In genomic region chr17:47266782-47267181, GRCh38 we compare ENCODE assay signal across 19 cellular contexts. TPM values are rescaled to one million over a fixed set of nuclear protein-coding genes. Genes with fewer than 3 reads are reported as not detected.
DNase-seq lines count a peak whose midpoint lies in the region; ATAC-seq and TF ChIP-seq lines count a peak whose summit lies in the region.
"Had no signal": no experiment of that assay in that cellular context is flagged by ENCODE, and none has a peak within 500 bp of the region (broad histone marks: within the 10 kb centered on the region; RNA-seq: fewer than 3 reads in every experiment).

No MANE protein-coding gene starts in this region.

- H3K18ac ChIP-seq in trophoblast cell (ENCODE audit: low read length) = no peak overlapping the region

- no CpG with 5 or more reads among the region's 6 CpGs for WGBS in trophoblast cell (ENCODE audit: extremely low coverage, insufficient coverage, insufficient read length)

- POLR2A ChIA-PET in A673 (lab: Charles Lee; ENCODE audit: low non-redundant PET) = interaction anchor here (0.6 kb wide), 1 partner anchor 309 kb away, joined by 4 read pairs; no protein-coding TSS in a partner anchor

- no peak overlapping the region for H4K91ac ChIP-seq in trophoblast cell (ENCODE audit: low read depth, low read length)

- H2AK5ac ChIP-seq in trophoblast cell (ENCODE audit: low read length) = no peak overlapping the region

- no peak overlapping the region for H2BK12ac ChIP-seq in trophoblast cell (ENCODE audit: low read length)

- no peak overlapping the region for H4K8ac ChIP-seq in trophoblast cell (ENCODE audit: low read depth, low read length)

- H3K4me3 ChIP-seq in ACC112 (ENCODE audit: low read depth, low read length) (no peak overlapping the region), RWPE2 (ENCODE audit: severe bottlenecking) (no peak overlapping the region), trophoblast cell (ENCODE audit: low read depth, low read length) (no peak overlapping the region), A673 (ENCODE audit: low read depth, low read length, poor library complexity, severe bottlenecking) (no peak overlapping the region)
- H3K4me3 ChIP-seq: pancreas, testis had no signal

- no peak overlapping the region for H2BK120ac ChIP-seq in trophoblast cell (ENCODE audit: insufficient read depth, low read length, poor library complexity)

- in situ Hi-C loops in G401 (cut with HindIII; ENCODE audit: low sequenced_read_pairs) = no loop called here

- no peak overlapping the region for H3K14ac ChIP-seq in trophoblast cell (ENCODE audit: low read length)

- TF ChIP-seq CTCF in RWPE2 (IDR thresholded peaks at IDR 0.05; ENCODE audit: poor library complexity, severe bottlenecking) = no peak
- TF ChIP-seq CTCF in A673 (conservative IDR thresholded peaks at IDR 0.05; ENCODE audit: low read depth, low read length) = no peak

- no peak for DNase-seq in RWPE2 (ENCODE audit: low spot score)
- DNase-seq in fibroblast of peridontal ligament (ENCODE audit: extremely low read depth) = peak; percentile 24
- DNase-seq in trophoblast cell = no peak
- DNase-seq in DMS 273 treated with DMSO at 0.1 percent for 48 hours (lab: John Stamatoyannopoulos, UW) = no peak
- DNase-seq in G401 (ENCODE audit: low spot score) = no peak
- DNase-seq in A673 (ENCODE audit: low spot score) = no peak
- DNase-seq: activated CD8-positive, alpha-beta T cell treated with anti-CD3 and anti-CD28 coated beads, Interleukin-2, amount 10 ng/mL, durations not matched to agents 7 days and 5 days; activated naive CD8-positive, alpha-beta T cell treated with anti-CD3 and anti-CD28 coated beads, Interleukin-2, amount 50 U/mL, for 24 hours; cerebellar nuclear complex; left ventricle myocardium superior; NCI-H2171 treated with DMSO at 0.1 percent for 48 hours; pancreas; stimulated activated CD4-positive, alpha-beta T cell treated with anti-CD3 and anti-CD28 coated beads, Interleukin-4, amount 100 ng/mL, for 24 hours; testis had no signal

- peak overlapping the region; percentile 99 for H3K27ac ChIP-seq in ACC112 (ENCODE audit: low read depth, low read length)
- peak overlapping the region; percentile 53 for H3K27ac ChIP-seq in RWPE2 (ENCODE audit: poor library complexity, severe bottlenecking)
- no peak overlapping the region for H3K27ac ChIP-seq in trophoblast cell (ENCODE audit: low read depth, low read length)
- H3K27ac ChIP-seq in A673 (ENCODE audit: low read depth, low read length, poor library complexity, severe bottlenecking) = no peak overlapping the region
- H3K27ac ChIP-seq: C4-2B, pancreas, testis, VCaP had no signal

- H3K27me3 ChIP-seq in ACC112 (ENCODE audit: insufficient read depth, low read length) = no peaks in the 10 kb centered on the region
- no peaks in the 10 kb centered on the region for H3K27me3 ChIP-seq in RWPE2 (ENCODE audit: insufficient read depth, poor library complexity, severe bottlenecking)
- no peaks in the 10 kb centered on the region for H3K27me3 ChIP-seq in trophoblast cell (ENCODE audit: insufficient read depth, low read length)
- H3K27me3 ChIP-seq in A673 (replicated peaks; ENCODE audit: insufficient read depth, low read depth, low read length, poor library complexity) = no peaks in the 10 kb centered on the region
- H3K27me3 ChIP-seq: testis had no signal

- H4K12ac ChIP-seq in trophoblast cell (ENCODE audit: low read depth, low read length) = no peak overlapping the region

- peak overlapping the region; percentile 8 for H3K4me2 ChIP-seq in trophoblast cell (ENCODE audit: low read length)

- no TSS peak for BruUV-seq in A673 (replicated peaks; lab: Mats Ljungman, UMichigan)

- H3K9me3 ChIP-seq in RWPE2 (ENCODE audit: severe bottlenecking) (no peaks in the 10 kb centered on the region), trophoblast cell (ENCODE audit: insufficient read depth, low read depth, low read length) (peaks cover 3% of the 10 kb centered on the region), A673 (ENCODE audit: low read depth, low read length, poor library complexity, severe bottlenecking) (no peaks in the 10 kb centered on the region)
- H3K9me3 ChIP-seq: pancreas, testis had no signal

- intact Hi-C loops in A673 (cut with micrococcal nuclease; ENCODE audit: unreplicated experiment) = no loop called here

- H2BK5ac ChIP-seq in trophoblast cell (ENCODE audit: low read depth, low read length, poor library complexity) = no peak overlapping the region

- H3K79me2 ChIP-seq in ACC112 (ENCODE audit: control insufficient read depth, insufficient read depth, low read length, unreplicated experiment) (peaks cover 8% of the 10 kb centered on the region), trophoblast cell (ENCODE audit: control insufficient read depth, insufficient read depth, low read length, poor library complexity) (no peaks in the 10 kb centered on the region)

- CTCF ChIA-PET in A673 (lab: Charles Lee) = no interaction called here

- no peak overlapping the region for H3K4ac ChIP-seq in trophoblast cell (ENCODE audit: low read depth, low read length)

- no peak overlapping the region for H3K9ac ChIP-seq in trophoblast cell (ENCODE audit: low read length)

- H3K36me3 ChIP-seq in ACC112 (ENCODE audit: insufficient read depth, low read length) (no peaks in the 10 kb centered on the region), RWPE2 (ENCODE audit: low read depth) (no peaks in the 10 kb centered on the region), trophoblast cell (ENCODE audit: control insufficient read depth in 1 of 2, insufficient read depth in 2 of 2, low read length in 2 of 2) (no peaks in the 10 kb centered on the region), A673 (ENCODE audit: insufficient read depth, low read length, poor library complexity, severe bottlenecking) (no peaks in the 10 kb centered on the region)
- H3K36me3 ChIP-seq: pancreas had no signal

- H3K79me1 ChIP-seq in trophoblast cell (ENCODE audit: low read length) = no peaks in the 10 kb centered on the region

- no peak overlapping the region for H3K23ac ChIP-seq in trophoblast cell (ENCODE audit: low read length)

- ATAC-seq in RWPE2 (ENCODE audit: low read depth) = no peak
- no peak for ATAC-seq in HG02759 (IDR thresholded peaks at IDR 0.05; ENCODE audit: unreplicated experiment)
- ATAC-seq: activated CD8-positive, alpha-beta T cell treated with anti-CD3 and anti-CD28 coated beads, Interleukin-2, amount 10 ng/mL, durations not matched to agents 7 days and 5 days; activated naive CD8-positive, alpha-beta T cell treated with anti-CD3 and anti-CD28 coated beads, Interleukin-2, amount 50 U/mL, for 24 hours; pancreas had no signal

- H2AFZ ChIP-seq in ACC112 (ENCODE audit: low read length, unreplicated experiment) (no peak overlapping the region), trophoblast cell (ENCODE audit: insufficient read depth, low read length, poor library complexity) (no peak overlapping the region)

- peaks cover 41% of the 10 kb centered on the region for H3K4me1 ChIP-seq in ACC112 (ENCODE audit: control insufficient read depth, insufficient read depth, low read length, unreplicated experiment)
- peaks cover 10% of the 10 kb centered on the region for H3K4me1 ChIP-seq in RWPE2 (ENCODE audit: insufficient read depth, poor library complexity, severe bottlenecking)
- H3K4me1 ChIP-seq in trophoblast cell (ENCODE audit: control insufficient read depth in 1 of 2, insufficient read depth in 2 of 2, low read length in 2 of 2) = peaks cover 0 to 8% of the 10 kb centered on the region in 2 experiments
- no peaks in the 10 kb centered on the region for H3K4me1 ChIP-seq in A673 (ENCODE audit: insufficient read depth, low read length, poor library complexity, severe bottlenecking)
- H3K4me1 ChIP-seq: pancreas, testis had no signal

RNA-seq across cellular contexts. Expression of gene ITGB3, which starts 13.2 kb away (rescaled TPM):
- 3.7 and 4.4 TPM in 2 replicates for polyA plus RNA-seq in trophoblast cell (2013)
- not detected in 2 replicates for total RNA-seq in G401 (2014; rRNA removed; shearing (Covaris generic))
- total RNA-seq in A673 (2021) = not detected in 2 replicates

RNA-seq across cellular contexts. Expression of gene EFCAB13, which starts 57.0 kb away (rescaled TPM):
- polyA plus RNA-seq in trophoblast cell (2013) = 0.12 and 0.15 TPM in 2 replicates
- total RNA-seq in G401 (2014; rRNA removed; shearing (Covaris generic)) = not detected in 2 replicates
- total RNA-seq in A673 (2021) = 0.66 TPM in 1 of 2 replicates, not detected in the other

RNA-seq across cellular contexts. Expression of gene MYL4, which starts 57.6 kb away (rescaled TPM):
- polyA plus RNA-seq in trophoblast cell (2013) = 12.4 and 12.9 TPM in 2 replicates
- not detected in 2 replicates for total RNA-seq in G401 (2014; rRNA removed; shearing (Covaris generic))
- not detected in 2 replicates for total RNA-seq in A673 (2021)
- total RNA-seq: activated CD8-positive, alpha-beta T cell treated with anti-CD3 and anti-CD28 coated beads, Interleukin-2, amount 10 ng/mL, durations not matched to agents 7 days and 5 days; RPMI7951 had no signal

Comparison
In these comparisons a context has a peak if more than half of its experiments do, and no peak if none do; other contexts are left out.
1. H3K27ac ChIP-seq: peak in ACC112 (single experiment) and RWPE2 (single experiment); none in trophoblast cell (single experiment) and A673 (single experiment).